1 cellular context compared by ENCODE assay signal in the genomic region with DNA sequence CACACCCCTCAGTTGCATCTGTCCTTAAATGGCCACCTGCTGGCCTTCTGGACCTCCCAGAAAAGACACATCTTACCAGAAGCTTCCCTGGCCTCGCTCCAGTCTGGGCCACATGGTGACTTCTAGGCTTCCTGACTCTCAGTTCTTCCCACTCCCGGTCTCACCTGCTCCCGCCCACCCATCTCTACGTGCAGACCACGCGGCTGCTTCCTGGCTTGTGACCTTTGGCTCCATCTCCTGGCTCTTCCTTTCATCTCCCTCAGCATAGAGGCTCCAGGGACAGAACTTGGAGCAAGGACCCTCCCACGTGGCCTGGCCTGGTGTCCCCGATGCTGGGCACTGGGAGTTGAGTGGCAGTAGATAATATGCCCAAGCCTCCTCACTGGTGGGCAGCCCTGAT.
A peak's percentile ranks its signal among the peaks of the same experiment; 100 is the strongest.
TF ChIP-seq lines count a peak whose summit lies in the region.

No MANE protein-coding gene starts in this region.

TF ChIP-seq in HepG2, 621 proteins besides CTCF, POLR2A, EP300 and RAD21 (continued from another document and continues in another):
- TF ChIP-seq, protein P1, sequence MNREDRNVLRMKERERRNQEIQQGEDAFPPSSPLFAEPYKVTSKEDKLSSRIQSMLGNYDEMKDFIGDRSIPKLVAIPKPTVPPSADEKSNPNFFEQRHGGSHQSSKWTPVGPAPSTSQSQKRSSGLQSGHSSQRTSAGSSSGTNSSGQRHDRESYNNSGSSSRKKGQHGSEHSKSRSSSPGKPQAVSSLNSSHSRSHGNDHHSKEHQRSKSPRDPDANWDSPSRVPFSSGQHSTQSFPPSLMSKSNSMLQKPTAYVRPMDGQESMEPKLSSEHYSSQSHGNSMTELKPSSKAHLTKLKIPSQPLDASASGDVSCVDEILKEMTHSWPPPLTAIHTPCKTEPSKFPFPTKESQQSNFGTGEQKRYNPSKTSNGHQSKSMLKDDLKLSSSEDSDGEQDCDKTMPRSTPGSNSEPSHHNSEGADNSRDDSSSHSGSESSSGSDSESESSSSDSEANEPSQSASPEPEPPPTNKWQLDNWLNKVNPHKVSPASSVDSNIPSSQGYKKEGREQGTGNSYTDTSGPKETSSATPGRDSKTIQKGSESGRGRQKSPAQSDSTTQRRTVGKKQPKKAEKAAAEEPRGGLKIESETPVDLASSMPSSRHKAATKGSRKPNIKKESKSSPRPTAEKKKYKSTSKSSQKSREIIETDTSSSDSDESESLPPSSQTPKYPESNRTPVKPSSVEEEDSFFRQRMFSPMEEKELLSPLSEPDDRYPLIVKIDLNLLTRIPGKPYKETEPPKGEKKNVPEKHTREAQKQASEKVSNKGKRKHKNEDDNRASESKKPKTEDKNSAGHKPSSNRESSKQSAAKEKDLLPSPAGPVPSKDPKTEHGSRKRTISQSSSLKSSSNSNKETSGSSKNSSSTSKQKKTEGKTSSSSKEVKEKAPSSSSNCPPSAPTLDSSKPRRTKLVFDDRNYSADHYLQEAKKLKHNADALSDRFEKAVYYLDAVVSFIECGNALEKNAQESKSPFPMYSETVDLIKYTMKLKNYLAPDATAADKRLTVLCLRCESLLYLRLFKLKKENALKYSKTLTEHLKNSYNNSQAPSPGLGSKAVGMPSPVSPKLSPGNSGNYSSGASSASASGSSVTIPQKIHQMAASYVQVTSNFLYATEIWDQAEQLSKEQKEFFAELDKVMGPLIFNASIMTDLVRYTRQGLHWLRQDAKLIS (CRISPR knock-in tag; IDR thresholded peaks at IDR 0.05), result no peak
- TF ChIP-seq MEIS1 (CRISPR knock-in tag; IDR thresholded peaks at IDR 0.05; ENCODE audit: borderline replicate concordance) (peak; percentile 95), NCOA1 (CRISPR knock-in tag; IDR thresholded peaks at IDR 0.05) (no peak), ISL2 (CRISPR knock-in tag; IDR thresholded peaks at IDR 0.05) (peak; percentile 60; the same call in 1 of the 2 replicates), KLF15 (CRISPR knock-in tag; IDR thresholded peaks at IDR 0.05; ENCODE audit: borderline replicate concordance) (peak; percentile 86; the same call in 1 of the 2 replicates), ZNF563 (CRISPR knock-in tag; IDR thresholded peaks at IDR 0.05) (peak; percentile 95), ZNF761 (CRISPR knock-in tag; conservative IDR thresholded peaks at IDR 0.05) (peak; percentile 94), HMGA1 (CRISPR knock-in tag; conservative IDR thresholded peaks at IDR 0.05) (no peak), RARG (CRISPR knock-in tag; IDR thresholded peaks at IDR 0.05; ENCODE audit: low read depth) (peak; percentile 89; the same call in 1 of the 2 replicates), GTF2F1 (IDR thresholded peaks at IDR 0.05; ENCODE audit: low read length) (no peak), HIC2 (CRISPR knock-in tag; IDR thresholded peaks at IDR 0.05; ENCODE audit: low read depth) (0 out of 2 replicates have a peak, but pooled peaks have one; percentile 30), ZFX (CRISPR knock-in tag; IDR thresholded peaks at IDR 0.05; ENCODE audit: low read depth) (peak; percentile 73), KAT7 (CRISPR knock-in tag; IDR thresholded peaks at IDR 0.05; ENCODE audit: borderline replicate concordance) (0 out of 2 replicates have a peak, but pooled peaks have one; percentile 52), SIN3A (IDR thresholded peaks at IDR 0.05; ENCODE audit: borderline replicate concordance, low read depth, low read length) (no peak), KDM5A (IDR thresholded peaks at IDR 0.05; ENCODE audit: borderline replicate concordance, low read length) (no peak), ZNF20 (CRISPR knock-in tag; IDR thresholded peaks at IDR 0.05) (no peak), KDM5B (CRISPR knock-in tag; IDR thresholded peaks at IDR 0.05; ENCODE audit: borderline replicate concordance) (peak; percentile 96), RFXAP (CRISPR knock-in tag; IDR thresholded peaks at IDR 0.05; ENCODE audit: borderline replicate concordance) (peak; percentile 82; the same call in 1 of the 2 replicates), RXRB (CRISPR knock-in tag; IDR thresholded peaks at IDR 0.05; ENCODE audit: borderline replicate concordance) (peak; percentile 65), IKZF1 (IDR thresholded peaks at IDR 0.05) (no peak), ZNF281 (CRISPR knock-in tag; IDR thresholded peaks at IDR 0.05; ENCODE audit: borderline replicate concordance) (peak; percentile 67; the same call in 1 of the 2 replicates), HOXA5 (CRISPR knock-in tag; IDR thresholded peaks at IDR 0.05) (0 out of 2 replicates have a peak, but pooled peaks have one; percentile 59), TOE1 (CRISPR knock-in tag; IDR thresholded peaks at IDR 0.05) (no peak; the same call in 1 of the 2 replicates), NFAT5 (CRISPR knock-in tag; IDR thresholded peaks at IDR 0.05) (peak; percentile 97), ZNF776 (CRISPR knock-in tag; IDR thresholded peaks at IDR 0.05) (no peak; the same call in 1 of the 2 replicates), ZNF770 (CRISPR knock-in tag; IDR thresholded peaks at IDR 0.05) (peak; percentile 52), STAT5B (CRISPR knock-in tag; IDR thresholded peaks at IDR 0.05) (0 out of 2 replicates have a peak, but pooled peaks have one; percentile 31), ZNF746 (CRISPR knock-in tag; IDR thresholded peaks at IDR 0.05) (peak; percentile 78), PHF5A (CRISPR knock-in tag; IDR thresholded peaks at IDR 0.05; ENCODE audit: low read depth, unreplicated experiment) (peak; percentile 38), KMT2B (CRISPR knock-in tag; IDR thresholded peaks at IDR 0.05) (peak; percentile 79), PCBP2 (optimal IDR thresholded peaks at IDR 0.05; ENCODE audit: low read depth, low read length, poor library complexity, severe bottlenecking) (no peak)
- TF ChIP-seq, protein P2, sequence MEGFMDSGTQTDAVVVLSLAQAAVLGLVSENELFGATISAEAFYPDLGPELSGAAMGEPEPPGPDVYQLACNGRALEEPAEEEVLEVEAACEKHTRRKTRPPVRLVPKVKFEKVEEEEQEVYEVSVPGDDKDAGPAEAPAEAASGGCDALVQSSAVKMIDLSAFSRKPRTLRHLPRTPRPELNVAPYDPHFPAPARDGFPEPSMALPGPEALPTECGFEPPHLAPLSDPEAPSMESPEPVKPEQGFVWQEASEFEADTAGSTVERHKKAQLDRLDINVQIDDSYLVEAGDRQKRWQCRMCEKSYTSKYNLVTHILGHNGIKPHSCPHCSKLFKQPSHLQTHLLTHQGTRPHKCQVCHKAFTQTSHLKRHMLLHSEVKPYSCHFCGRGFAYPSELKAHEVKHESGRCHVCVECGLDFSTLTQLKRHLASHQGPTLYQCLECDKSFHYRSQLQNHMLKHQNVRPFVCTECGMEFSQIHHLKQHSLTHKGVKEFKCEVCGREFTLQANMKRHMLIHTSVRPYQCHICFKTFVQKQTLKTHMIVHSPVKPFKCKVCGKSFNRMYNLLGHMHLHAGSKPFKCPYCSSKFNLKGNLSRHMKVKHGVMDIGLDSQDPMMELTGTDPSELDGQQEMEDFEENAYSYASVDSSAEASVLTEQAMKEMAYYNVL (CRISPR knock-in tag; IDR thresholded peaks at IDR 0.05; ENCODE audit: borderline replicate concordance), result no peak
- TF ChIP-seq, protein P3, sequence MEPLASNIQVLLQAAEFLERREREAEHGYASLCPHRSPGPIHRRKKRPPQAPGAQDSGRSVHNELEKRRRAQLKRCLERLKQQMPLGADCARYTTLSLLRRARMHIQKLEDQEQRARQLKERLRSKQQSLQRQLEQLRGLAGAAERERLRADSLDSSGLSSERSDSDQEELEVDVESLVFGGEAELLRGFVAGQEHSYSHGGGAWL (CRISPR knock-in tag; IDR thresholded peaks at IDR 0.05), result peak; percentile 95
- TF ChIP-seq, protein P4, sequence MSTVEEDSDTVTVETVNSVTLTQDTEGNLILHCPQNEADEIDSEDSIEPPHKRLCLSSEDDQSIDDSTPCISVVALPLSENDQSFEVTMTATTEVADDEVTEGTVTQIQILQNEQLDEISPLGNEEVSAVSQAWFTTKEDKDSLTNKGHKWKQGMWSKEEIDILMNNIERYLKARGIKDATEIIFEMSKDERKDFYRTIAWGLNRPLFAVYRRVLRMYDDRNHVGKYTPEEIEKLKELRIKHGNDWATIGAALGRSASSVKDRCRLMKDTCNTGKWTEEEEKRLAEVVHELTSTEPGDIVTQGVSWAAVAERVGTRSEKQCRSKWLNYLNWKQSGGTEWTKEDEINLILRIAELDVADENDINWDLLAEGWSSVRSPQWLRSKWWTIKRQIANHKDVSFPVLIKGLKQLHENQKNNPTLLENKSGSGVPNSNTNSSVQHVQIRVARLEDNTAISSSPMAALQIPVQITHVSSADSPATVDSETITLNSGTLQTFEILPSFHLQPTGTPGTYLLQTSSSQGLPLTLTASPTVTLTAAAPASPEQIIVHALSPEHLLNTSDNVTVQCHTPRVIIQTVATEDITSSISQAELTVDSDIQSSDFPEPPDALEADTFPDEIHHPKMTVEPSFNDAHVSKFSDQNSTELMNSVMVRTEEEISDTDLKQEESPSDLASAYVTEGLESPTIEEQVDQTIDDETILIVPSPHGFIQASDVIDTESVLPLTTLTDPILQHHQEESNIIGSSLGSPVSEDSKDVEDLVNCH (CRISPR knock-in tag; IDR thresholded peaks at IDR 0.05), result peak; percentile 88; the same call in 1 of the 2 replicates
